ENCODE assay signal across 8 cellular contexts in the genomic region with DNA sequence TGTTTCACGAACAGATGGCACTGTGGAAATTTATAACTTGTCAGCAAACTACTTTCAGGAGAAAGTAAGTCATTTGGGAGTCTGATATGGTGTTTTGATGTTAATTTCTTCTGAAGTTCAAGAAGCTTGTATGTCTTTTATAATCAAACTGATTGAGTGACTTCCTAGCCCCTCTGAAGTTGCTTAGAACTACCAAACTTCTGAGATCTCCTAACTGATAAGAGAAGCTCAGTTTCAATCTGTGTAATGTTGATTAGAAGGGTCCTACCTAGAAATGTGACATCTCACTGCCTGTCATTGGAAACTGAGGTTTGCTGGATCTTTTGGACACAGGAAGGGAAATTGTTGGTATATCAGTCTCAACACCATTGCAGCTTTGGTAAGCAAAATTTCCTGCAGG. TPM values are rescaled to one million over a fixed set of nuclear protein-coding genes. Genes with fewer than 3 reads are reported as not detected.
DNase-seq lines count a peak whose midpoint lies in the region; ATAC-seq and TF ChIP-seq lines count a peak whose summit lies in the region.

No MANE protein-coding gene starts in this region.

- H3K9me3 Mint-ChIP-seq in endodermal cell (no peaks in the 10 kb centered on the region), osteocyte (ENCODE audit: unreplicated experiment) (no peaks in the 10 kb centered on the region)

- peak; percentile 50 for DNase-seq in OCI-M1 (lab: John Stamatoyannopoulos, UW)
- DNase-seq in endodermal cell = no peak
- DNase-seq in osteocyte (ENCODE audit: extremely low spot score, unreplicated experiment) = no peak
- no peak for DNase-seq in NCI-H2196 (lab: John Stamatoyannopoulos, UW; ENCODE audit: unreplicated experiment)
- DNase-seq in SK-N-DZ (ENCODE audit: low spot score) = no peak

- H3K27me3 Mint-ChIP-seq in endodermal cell (ENCODE audit: insufficient read depth) (no peaks in the 10 kb centered on the region), osteocyte (ENCODE audit: unreplicated experiment) (no peaks in the 10 kb centered on the region)

- H3K4me3 Mint-ChIP-seq in endodermal cell (peak overlapping the region; percentile 97), osteocyte (ENCODE audit: unreplicated experiment) (peak overlapping the region; percentile 97)

- H3K27me3 ChIP-seq in DOHH2 (ENCODE audit: control insufficient read depth, low read length) = no peaks in the 10 kb centered on the region
- H3K27me3 ChIP-seq in endodermal cell (ENCODE audit: control insufficient read depth, insufficient read depth, low read length, poor library complexity, severe bottlenecking) = no peaks in the 10 kb centered on the region

- no peaks in the 10 kb centered on the region for H3K9me2 ChIP-seq in DOHH2 (replicated peaks; ENCODE audit: control insufficient read depth, low read length)

- peaks cover 28% of the 10 kb centered on the region for H3K4me1 Mint-ChIP-seq in endodermal cell
- peaks cover 41% of the 10 kb centered on the region for H3K4me1 Mint-ChIP-seq in osteocyte (ENCODE audit: unreplicated experiment)

- H3K36me3 ChIP-seq in DOHH2 (ENCODE audit: control insufficient read depth, low read length) (peaks cover 86% of the 10 kb centered on the region), endodermal cell (ENCODE audit: control insufficient read depth, insufficient read depth, low read length) (peaks cover 39% of the 10 kb centered on the region)

- H3K4me1 ChIP-seq in DOHH2 (ENCODE audit: control insufficient read depth, low read length) = peaks cover 31% of the 10 kb centered on the region
- no peaks in the 10 kb centered on the region for H3K4me1 ChIP-seq in endodermal cell (ENCODE audit: control insufficient read depth, insufficient read depth, low read length)

- H3K9ac ChIP-seq in endodermal cell (ENCODE audit: extremely low read depth, low read length, poor library complexity, severe bottlenecking) = peak overlapping the region; percentile 50

- H3F3A ChIP-seq in DOHH2 (ENCODE audit: control insufficient read depth, insufficient read depth) = peaks cover 10% of the 10 kb centered on the region

- peak overlapping the region; percentile 83 for H3K4me2 ChIP-seq in DOHH2 (ENCODE audit: low read length)

- H3K9me3 ChIP-seq in DOHH2 (ENCODE audit: control insufficient read depth, insufficient read depth, low read length) (no peaks in the 10 kb centered on the region), endodermal cell (ENCODE audit: control insufficient read depth, low read length) (no peaks in the 10 kb centered on the region)

- WGBS in endodermal cell (ENCODE audit: insufficient coverage in 1 of 2, insufficient read length in 1 of 2), 2 experiments = 55 to 62% methylated on average over 1 of the region's 1 CpG

- peak overlapping the region; percentile 81 for H3K4me3 ChIP-seq in DOHH2 (ENCODE audit: low read length)
- peak overlapping the region; percentile 85 for H3K4me3 ChIP-seq in endodermal cell (ENCODE audit: low read length)

- peaks cover 22% of the 10 kb centered on the region for H4K20me1 ChIP-seq in DOHH2 (ENCODE audit: control insufficient read depth, insufficient read depth, low read depth, low read length)

- H3K27ac Mint-ChIP-seq in endodermal cell = no peak overlapping the region
- H3K27ac Mint-ChIP-seq in osteocyte (ENCODE audit: unreplicated experiment) = no peak overlapping the region

- no peak for TF ChIP-seq CTCF in DOHH2 (IDR thresholded peaks at IDR 0.05; ENCODE audit: low read depth, low read length, poor library complexity, severe bottlenecking)
- TF ChIP-seq CTCF in endodermal cell (conservative IDR thresholded peaks at IDR 0.05) = no peak
- TF ChIP-seq CTCF in osteocyte (IDR thresholded peaks at IDR 0.05) = no peak

- 0 out of 2 replicates have a peak overlapping the region, but pooled peaks have one; percentile 77 for H3K27ac ChIP-seq in DOHH2 (ENCODE audit: low read depth, low read length)
- H3K27ac ChIP-seq in endodermal cell (ENCODE audit: low read depth, low read length) = no peak overlapping the region

- ATAC-seq in HG03025 (IDR thresholded peaks at IDR 0.05; ENCODE audit: low FRiP score, unreplicated experiment) = no peak
- no peak for ATAC-seq in GM18498 (IDR thresholded peaks at IDR 0.05; ENCODE audit: unreplicated experiment)

- H3K36me3 Mint-ChIP-seq in endodermal cell (ENCODE audit: low read depth) (peaks cover 32% of the 10 kb centered on the region), osteocyte (ENCODE audit: unreplicated experiment) (peaks cover 12% of the 10 kb centered on the region)

- H3K79me2 ChIP-seq in DOHH2 (ENCODE audit: control insufficient read depth, low read length) = peaks cover 96% of the 10 kb centered on the region

RNA-seq across cellular contexts. Expression of a gene that starts 1.1 kb away (rescaled TPM):
- 10 to 100 TPM; 44.1 to 45.3 TPM for total RNA-seq in endodermal cell
- polyA plus RNA-seq in endodermal cell (2013, experiment 1 of 2) = 43.1 TPM
- polyA plus RNA-seq in endodermal cell (2013, experiment 2 of 2) = 37.3 TPM
- total RNA-seq in osteocyte = 41.6 and 41.8 TPM in 2 replicates
- 22.8 and 30.1 TPM in 2 replicates for polyA plus RNA-seq in SK-N-DZ (2014; cell fraction: cytosol; rRNA removed)
- 33.6 and 43.8 TPM in 2 replicates for polyA plus RNA-seq in SK-N-DZ (2014; cell fraction: nucleus; rRNA removed)

RNA-seq across cellular contexts. Expression of a gene that starts 1.2 kb away (rescaled TPM):
- total RNA-seq in endodermal cell = 100 to 1,000 TPM; 105 to 142 TPM
- 122 TPM for polyA plus RNA-seq in endodermal cell (2013, experiment 1 of 2)
- 111 TPM for polyA plus RNA-seq in endodermal cell (2013, experiment 2 of 2)
- total RNA-seq in osteocyte = 88.0 and 91.7 TPM in 2 replicates
- 135 and 144 TPM in 2 replicates for polyA plus RNA-seq in SK-N-DZ (2014; cell fraction: cytosol; rRNA removed)
- polyA plus RNA-seq in SK-N-DZ (2014; cell fraction: nucleus; rRNA removed) = 91.1 and 114 TPM in 2 replicates

RNA-seq across cellular contexts. Expression of a gene that starts 28.1 kb away (rescaled TPM):
- total RNA-seq in endodermal cell (1 to 10 TPM; 1.8 to 4.1 TPM), osteocyte (0.89 and 1.6 TPM in 2 replicates)
- 3.2 TPM for polyA plus RNA-seq in endodermal cell (2013, experiment 1 of 2)
- 2.4 TPM for polyA plus RNA-seq in endodermal cell (2013, experiment 2 of 2)
- 0.03 and 0.42 TPM in 2 replicates for polyA plus RNA-seq in SK-N-DZ (2014; cell fraction: cytosol; rRNA removed)
- 0.63 and 16.9 TPM in 2 replicates for polyA plus RNA-seq in SK-N-DZ (2014; cell fraction: nucleus; rRNA removed)

RNA-seq across cellular contexts. Expression of a gene that starts 53.4 kb away (rescaled TPM):
- total RNA-seq in endodermal cell = 10 to 100 TPM; 15.4 to 24.1 TPM
- 12.3 TPM for polyA plus RNA-seq in endodermal cell (2013, experiment 1 of 2)
- 10.8 TPM for polyA plus RNA-seq in endodermal cell (2013, experiment 2 of 2)
- total RNA-seq in osteocyte = 39.6 and 45.6 TPM in 2 replicates
- polyA plus RNA-seq in SK-N-DZ (2014; cell fraction: cytosol; rRNA removed) = 5.9 and 8.4 TPM in 2 replicates
- polyA plus RNA-seq in SK-N-DZ (2014; cell fraction: nucleus; rRNA removed) = 5.8 and 8.8 TPM in 2 replicates
